1 cellular context compared by ENCODE assay signal in genomic region chr5:154753792-154754191, GRCh38.
TF ChIP-seq lines count a peak whose summit lies in the region.

No MANE protein-coding gene starts in this region.

TF ChIP-seq in HCT116, 20 proteins besides CTCF, POLR2A, EP300 and RAD21 (continued from another document):
- TF ChIP-seq REST (IDR thresholded peaks at IDR 0.05; ENCODE audit: low read depth) (no peak), ZFX (IDR thresholded peaks at IDR 0.05) (no peak), POLR2AphosphoS5 (IDR thresholded peaks at IDR 0.05; ENCODE audit: low read depth, low read length) (no peak), CEBPB (IDR thresholded peaks at IDR 0.05; ENCODE audit: low read depth) (no peak)
